15 cellular contexts compared by ENCODE assay signal in the genomic region with DNA sequence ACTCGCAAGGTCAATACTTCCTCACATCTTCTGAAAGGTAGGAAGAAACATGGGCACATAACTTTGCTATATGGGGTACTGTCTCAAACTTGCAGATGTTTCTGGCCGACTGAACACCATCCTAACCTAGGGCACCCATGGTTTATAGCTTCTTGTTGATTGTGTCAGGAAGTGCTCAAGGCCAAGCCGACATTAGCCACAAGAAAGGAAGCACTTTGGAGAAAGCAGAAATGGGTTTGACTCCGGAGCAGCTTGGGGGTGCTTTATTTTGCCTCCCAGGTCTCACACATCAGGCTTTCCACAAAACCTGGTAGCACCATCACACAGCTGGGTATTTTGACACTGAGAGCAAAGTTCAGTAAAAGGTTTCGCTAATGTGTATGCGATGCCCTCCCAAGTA. TPM values are rescaled to one million over a fixed set of nuclear protein-coding genes. Genes with fewer than 3 reads are reported as not detected.
"Had no signal": no experiment of that assay in that cellular context is flagged by ENCODE, and none has a peak within 500 bp of the region (broad histone marks: within the 10 kb centered on the region; RNA-seq: fewer than 3 reads in every experiment).

No MANE protein-coding gene starts in this region.

- H3K36me3 ChIP-seq: esophagus muscularis mucosa had no signal

- DNase-seq: activated CD8-positive, alpha-beta memory T cell treated with anti-CD3 and anti-CD28 coated beads, Interleukin-2, amount 50 U/mL, for 4 hours; activated CD8-positive, alpha-beta T cell treated with anti-CD3 and anti-CD28 coated beads for 36 hours; activated naive CD4-positive, alpha-beta T cell; activated T-cell treated with anti-CD3 and anti-CD28 coated beads, Interleukin-2, amount 50 U/mL, for 72 hours; aorta; glutamatergic neuron; immature natural killer cell; left cardiac atrium; psoas muscle; stimulated activated CD4-positive, alpha-beta T cell treated with anti-CD3 and anti-CD28 coated beads, Interleukin-4, amount 100 ng/mL, for 1 hour; T-helper 2 cell had no signal

- H3K27ac Mint-ChIP-seq: activated CD8-positive, alpha-beta T cell treated with anti-CD3 and anti-CD28 coated beads for 36 hours; activated T-cell treated with anti-CD3 and anti-CD28 coated beads, Interleukin-2, amount 50 U/mL, for 72 hours; immature natural killer cell; nephron; stimulated activated naive CD8-positive, alpha-beta T cell treated with anti-CD3 and anti-CD28 coated beads, Interleukin-15, Interleukin-2, amounts not matched to agents 100 ng/mL and 50 ng/mL, for 24 hours had no signal

- ATAC-seq: activated CD8-positive, alpha-beta T cell treated with anti-CD3 and anti-CD28 coated beads for 36 hours; activated T-cell treated with anti-CD3 and anti-CD28 coated beads, Interleukin-2, amount 50 U/mL, for 72 hours; psoas muscle had no signal

- H3K27ac ChIP-seq: psoas muscle had no signal

- H3K27me3 ChIP-seq: esophagus muscularis mucosa had no signal

- H3K4me3 Mint-ChIP-seq: activated CD8-positive, alpha-beta T cell treated with anti-CD3 and anti-CD28 coated beads for 36 hours; activated T-cell treated with anti-CD3 and anti-CD28 coated beads, Interleukin-2, amount 50 U/mL, for 72 hours; immature natural killer cell; nephron; stimulated activated naive CD8-positive, alpha-beta T cell treated with anti-CD3 and anti-CD28 coated beads, Interleukin-15, Interleukin-2, amounts not matched to agents 100 ng/mL and 50 ng/mL, for 24 hours had no signal

- H3K9me3 ChIP-seq: esophagus muscularis mucosa, psoas muscle had no signal

- H3K36me3 Mint-ChIP-seq: immature natural killer cell had no signal

- H3K4me3 ChIP-seq: esophagus muscularis mucosa, lung, psoas muscle had no signal

- H3K4me1 Mint-ChIP-seq: immature natural killer cell, nephron had no signal

- H3K9me3 Mint-ChIP-seq: activated CD8-positive, alpha-beta T cell treated with anti-CD3 and anti-CD28 coated beads for 36 hours; activated T-cell treated with anti-CD3 and anti-CD28 coated beads, Interleukin-2, amount 50 U/mL, for 72 hours; nephron; stimulated activated naive CD8-positive, alpha-beta T cell treated with anti-CD3 and anti-CD28 coated beads, Interleukin-15, Interleukin-2, amounts not matched to agents 100 ng/mL and 50 ng/mL, for 24 hours had no signal

RNA-seq across cellular contexts. Expression of a gene that starts 25.1 kb away (rescaled TPM):
- total RNA-seq: activated CD8-positive, alpha-beta T cell treated with anti-CD3 and anti-CD28 coated beads for 36 hours; activated T-cell treated with anti-CD3 and anti-CD28 coated beads, Interleukin-2, amount 50 U/mL, for 72 hours had no signal
- polyA plus RNA-seq: immature natural killer cell had no signal

RNA-seq across cellular contexts. Expression of a gene that starts 45.4 kb away (rescaled TPM):
- total RNA-seq: activated CD8-positive, alpha-beta T cell treated with anti-CD3 and anti-CD28 coated beads for 36 hours; activated T-cell treated with anti-CD3 and anti-CD28 coated beads, Interleukin-2, amount 50 U/mL, for 72 hours had no signal
- polyA plus RNA-seq: immature natural killer cell had no signal
